Comparison of ENCODE assay signal across 26 cellular contexts in the genomic region with DNA sequence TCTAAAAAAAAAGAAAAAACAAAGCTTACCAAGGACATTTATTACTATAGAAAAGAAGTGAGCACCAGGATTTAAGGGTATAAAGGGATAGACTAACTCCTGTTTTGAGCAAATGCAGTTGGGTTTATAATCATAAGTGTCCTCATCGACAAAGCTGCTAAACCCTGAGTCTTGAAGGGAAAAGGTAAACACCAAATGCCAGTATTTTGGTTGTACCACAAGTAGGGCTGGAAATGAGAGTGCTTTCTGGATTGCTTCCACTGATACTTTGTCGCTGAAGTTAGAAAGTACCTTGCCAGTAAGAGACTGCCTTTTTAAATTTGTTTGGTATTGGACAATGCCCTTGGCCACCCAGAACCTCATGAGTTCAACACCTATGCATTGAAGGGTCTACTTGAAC.
"Had no signal": no experiment of that assay in that cellular context is flagged by ENCODE, and none has a peak within 500 bp of the region (broad histone marks: within the 10 kb centered on the region; RNA-seq: fewer than 3 reads in every experiment).

No MANE protein-coding gene starts in this region.

- H3K36me3 ChIP-seq: adrenal gland, brain microvascular endothelial cell had no signal

- H3K4me3 ChIP-seq: adrenal gland, esophagus squamous epithelium had no signal

- H3K9me3 ChIP-seq: adrenal gland, esophagus squamous epithelium had no signal

- ATAC-seq: activated CD4-positive, alpha-beta T cell treated with anti-CD3 and anti-CD28 coated beads for 36 hours; activated naive CD8-positive, alpha-beta T cell treated with anti-CD3 and anti-CD28 coated beads, Interleukin-2, amount 50 U/mL, for 24 hours; activated T-cell treated with anti-CD3 and anti-CD28 coated beads, Interleukin-2, amount 50 U/mL, for 72 hours; T-helper 17 cell had no signal

- DNase-seq: activated CD4-positive, alpha-beta memory T cell treated with anti-CD3 and anti-CD28 coated beads, Interleukin-2, amount 10 ng/mL, durations not matched to agents 7 days and 5 days; activated CD4-positive, alpha-beta T cell treated with anti-CD3 and anti-CD28 coated beads for 36 hours; activated CD4-positive, alpha-beta T cell treated with anti-CD3 and anti-CD28 coated beads, Interleukin-2, amount 10 ng/mL, durations not matched to agents 24 days and 14 days; activated CD4-positive, CD25-positive, alpha-beta regulatory T cell; activated CD4-positive, CD25-positive, alpha-beta regulatory T cell treated with anti-CD3 and anti-CD28 coated beads, Interleukin-2, amount 50 U/mL, for 72 hours; activated CD8-positive, alpha-beta memory T cell treated with anti-CD3 and anti-CD28 coated beads, Interleukin-2, amount 50 U/mL, for 48 hours; activated gamma-delta T cell treated with Interleukin-2 at 50 U/mL for 16 hours; activated naive CD4-positive, alpha-beta T cell treated with Interleukin-2 at 50 U/mL for 16 hours; activated naive CD8-positive, alpha-beta T cell treated with anti-CD3 and anti-CD28 coated beads for 36 hours; activated naive CD8-positive, alpha-beta T cell treated with anti-CD3 and anti-CD28 coated beads, Interleukin-2, amount 50 U/mL, for 24 hours; activated T-cell treated with anti-CD3 and anti-CD28 coated beads for 4 hours; activated T-cell treated with anti-CD3 and anti-CD28 coated beads, Interleukin-2, amount 50 U/mL, for 24 hours; activated T-cell treated with anti-CD3 and anti-CD28 coated beads, Interleukin-2, amount 50 U/mL, for 72 hours; adrenal gland; amygdala; brain microvascular endothelial cell; caudate nucleus; cortex of kidney; dermis blood vessel endothelial cell; effector CD8-positive, alpha-beta T cell; esophagus squamous epithelium; head of caudate nucleus; T-helper 1 cell; T-helper 17 cell; T1000 had no signal

- H3K27me3 ChIP-seq: adrenal gland, brain microvascular endothelial cell, esophagus squamous epithelium had no signal

- H3K27ac ChIP-seq: adrenal gland, brain microvascular endothelial cell, epithelial cell of prostate, esophagus squamous epithelium had no signal
